In the genomic region with DNA sequence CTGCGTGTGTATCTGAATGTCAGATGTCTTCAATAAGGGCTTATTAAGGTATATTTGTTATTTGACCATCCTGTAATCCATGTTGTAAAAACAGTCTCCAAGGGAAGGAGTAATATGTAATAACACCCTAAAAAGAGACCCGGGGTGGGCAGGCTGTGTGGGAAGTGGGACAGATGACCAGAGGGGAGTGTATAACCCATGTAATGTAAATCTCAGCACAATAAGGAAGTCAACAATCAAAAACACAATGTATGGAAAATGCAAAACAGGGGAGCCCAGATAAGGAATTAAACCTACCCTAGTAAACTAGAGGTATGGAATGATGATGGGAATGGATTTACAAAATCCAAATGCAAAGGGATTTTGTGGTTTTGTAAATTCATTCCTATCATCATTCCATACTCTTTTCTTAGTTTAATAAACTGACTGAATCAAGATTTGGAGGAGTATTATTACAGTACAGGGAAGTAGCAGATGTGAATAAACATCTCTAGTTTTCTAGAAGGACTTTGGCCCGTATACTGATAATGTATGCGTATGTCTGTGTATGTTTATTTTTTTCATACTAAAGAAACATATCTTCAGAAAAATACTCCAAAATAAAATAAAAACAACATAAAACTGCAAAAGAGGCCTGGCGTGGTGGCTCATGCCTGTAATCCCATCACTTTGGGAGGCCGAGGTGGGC, we compare ENCODE assay signal across 35 cellular contexts. TPM values are rescaled to one million over a fixed set of nuclear protein-coding genes. Genes with fewer than 3 reads are reported as not detected.
"Had no signal": no experiment of that assay in that cellular context is flagged by ENCODE, and none has a peak within 500 bp of the region (broad histone marks: within the 10 kb centered on the region; RNA-seq: fewer than 3 reads in every experiment).

No MANE protein-coding gene starts in this region.

- H3K4me3 ChIP-seq: adrenal gland, body of pancreas, breast epithelium had no signal

- H3K9me3 ChIP-seq: adrenal gland, body of pancreas, breast epithelium had no signal

- H3K27ac ChIP-seq: adrenal gland, body of pancreas, brain microvascular endothelial cell, breast epithelium, VCaP had no signal

- H3K4me1 ChIP-seq: adrenal gland, body of pancreas, breast epithelium had no signal

- ATAC-seq: activated CD8-positive, alpha-beta T cell treated with anti-CD3 and anti-CD28 coated beads for 36 hours; activated naive CD4-positive, alpha-beta T cell treated with anti-CD3 and anti-CD28 coated beads, Interleukin-2, amount 50 U/mL, for 72 hours; activated T-cell treated with anti-CD3 and anti-CD28 coated beads, Interleukin-2, amount 50 U/mL, for 4 hours; activated T-cell treated with anti-CD3 and anti-CD28 coated beads, Interleukin-2, amount 50 U/mL, for 72 hours; activated T-helper 17 cell treated with anti-CD3 and anti-CD28 coated beads, Interleukin-2, amount 50 U/mL, for 72 hours; body of pancreas; T-cell; T-helper 17 cell had no signal

- FAIRE-seq: astrocyte, TTC549 had no signal

- DNase-seq: activated B cell treated with CpG ODN at 0.5 μM for 24 hours; activated CD4-positive, alpha-beta memory T cell treated with anti-CD3 and anti-CD28 coated beads for 36 hours; activated CD4-positive, alpha-beta T cell treated with anti-CD3 and anti-CD28 coated beads for 4 hours; activated CD4-positive, alpha-beta T cell treated with anti-CD3 and anti-CD28 coated beads, Interleukin-2, amount 10 ng/mL, durations not matched to agents 24 days and 14 days; activated CD4-positive, alpha-beta T cell treated with anti-CD3 and anti-CD28 coated beads, Interleukin-2, amount 50 U/mL, for 1 hour; activated CD4-positive, alpha-beta T cell treated with anti-CD3 and anti-CD28 coated beads, Interleukin-2, amount 50 U/mL, for 4 hours; activated CD4-positive, CD25-positive, alpha-beta regulatory T cell treated with anti-CD3 and anti-CD28 coated beads, Interleukin-2, amount 50 U/mL, for 72 hours; activated CD8-positive, alpha-beta memory T cell treated with anti-CD3 and anti-CD28 coated beads, Interleukin-2, amount 50 U/mL, for 4 hours; activated CD8-positive, alpha-beta T cell treated with anti-CD3 and anti-CD28 coated beads for 36 hours; activated effector memory CD4-positive, alpha-beta T cell treated with anti-CD3 and anti-CD28 coated beads, Interleukin-2, amount 50 U/mL, for 16 hours; activated gamma-delta T cell treated with Interleukin-2 at 50 U/mL for 16 hours; activated naive CD4-positive, alpha-beta T cell; activated naive CD4-positive, alpha-beta T cell treated with anti-CD3 and anti-CD28 coated beads for 36 hours; activated naive CD4-positive, alpha-beta T cell treated with anti-CD3 and anti-CD28 coated beads, Interleukin-2, amount 50 U/mL, for 16 hours; activated naive CD8-positive, alpha-beta T cell treated with anti-CD3 and anti-CD28 coated beads for 36 hours; activated T-cell treated with anti-CD3 and anti-CD28 coated beads for 4 hours; activated T-cell treated with anti-CD3 and anti-CD28 coated beads, Interleukin-2, amount 50 U/mL, for 1 hour; activated T-cell treated with anti-CD3 and anti-CD28 coated beads, Interleukin-2, amount 50 U/mL, for 4 hours; activated T-cell treated with anti-CD3 and anti-CD28 coated beads, Interleukin-2, amount 50 U/mL, for 72 hours; adrenal gland; amniotic stem cell; aorta; body of pancreas; brain microvascular endothelial cell; central memory CD4-positive, alpha-beta T cell; T-cell; T-helper 17 cell; T-helper 9 cell had no signal

- H3K36me3 ChIP-seq: adrenal gland, brain microvascular endothelial cell, breast epithelium had no signal

- H3K27me3 ChIP-seq: adrenal gland, body of pancreas, brain microvascular endothelial cell, breast epithelium had no signal

RNA-seq across cellular contexts. Expression of gene ENPEP, which starts 15.7 kb away (rescaled TPM):
- total RNA-seq: activated B cell treated with CpG ODN at 0.5 μM for 24 hours; activated CD4-positive, alpha-beta memory T cell treated with anti-CD3 and anti-CD28 coated beads for 36 hours; activated CD4-positive, alpha-beta T cell treated with anti-CD3 and anti-CD28 coated beads, Interleukin-2, amount 10 ng/mL, durations not matched to agents 24 days and 14 days; activated CD8-positive, alpha-beta memory T cell treated with anti-CD3 and anti-CD28 coated beads for 36 hours; activated naive CD4-positive, alpha-beta T cell treated with anti-CD3 and anti-CD28 coated beads for 36 hours; activated naive CD4-positive, alpha-beta T cell treated with anti-CD3 and anti-CD28 coated beads, Interleukin-2, amount 50 U/mL, for 72 hours; activated naive CD8-positive, alpha-beta T cell treated with anti-CD3 and anti-CD28 coated beads for 36 hours; activated T-cell treated with anti-CD3 and anti-CD28 coated beads, Interleukin-2, amount 50 U/mL, for 4 hours; T-cell; T-helper 17 cell had no signal
